18 cellular contexts compared by ENCODE assay signal in genomic region chr4:94826206-94826605, GRCh38.
DNase-seq lines count a peak whose midpoint lies in the region; TF ChIP-seq lines count a peak whose summit lies in the region.
"Had no signal": no experiment of that assay in that cellular context is flagged by ENCODE, and none has a peak within 500 bp of the region (broad histone marks: within the 10 kb centered on the region; RNA-seq: fewer than 3 reads in every experiment).

No MANE protein-coding gene starts in this region.

- no peaks in the 10 kb centered on the region; a peak in 1 of 7 replicates for H3K36me3 Mint-ChIP-seq in H9 (ENCODE audit: insufficient read depth in 1 of 3, low read depth in 3 of 3)
- H3K36me3 Mint-ChIP-seq: activated naive CD4-positive, alpha-beta T cell treated with anti-CD3 and anti-CD28 coated beads, Interleukin-2, amount 50 U/mL, for 72 hours had no signal

- H3K9ac ChIP-seq in H9 (ENCODE audit: extremely low read depth, insufficient read length, low read length) = no peak overlapping the region

- no peak overlapping the region for H2BK5ac ChIP-seq in H9 (ENCODE audit: insufficient read length, low read length)

- no peak overlapping the region for H2BK120ac ChIP-seq in H9 (ENCODE audit: low read depth, low read length, poor library complexity, severe bottlenecking)

- H4K91ac ChIP-seq in H9 (ENCODE audit: insufficient read length, low read depth, low read length) = no peak overlapping the region

- intact Hi-C loops in tibial artery (cut with DNase I; ENCODE audit: low total_unique reads) = no loop called here
- intact Hi-C loops in cardiac septum (cut with DNase I) = no loop called here

- no peaks in the 10 kb centered on the region for H3K9me3 ChIP-seq in BE2C
- H3K9me3 ChIP-seq in H9 (ENCODE audit: control insufficient read depth, low read depth, low read length) = no peaks in the 10 kb centered on the region
- H3K9me3 ChIP-seq in tibial artery = no peaks in the 10 kb centered on the region
- H3K9me3 ChIP-seq: spleen, upper lobe of right lung had no signal

- no peak overlapping the region for H2BK15ac ChIP-seq in H9 (ENCODE audit: low read depth, low read length)

- no peak overlapping the region for H2BK12ac ChIP-seq in H9 (ENCODE audit: insufficient read length, low read depth, low read length)

- no peak overlapping the region for H3K4me3 Mint-ChIP-seq in H9

- H3K23me2 ChIP-seq in H9 (ENCODE audit: insufficient read length, low read depth, low read length, poor library complexity, severe bottlenecking) = no peaks in the 10 kb centered on the region

- H4K5ac ChIP-seq in H9 (ENCODE audit: insufficient read length, low read depth, low read length) = no peak overlapping the region

- H2BK20ac ChIP-seq in H9 (ENCODE audit: low read depth, low read length, poor library complexity, severe bottlenecking) = no peak overlapping the region

- no peak overlapping the region for H3K27ac ChIP-seq in H9 (ENCODE audit: insufficient read length, low read depth, low read length)
- H3K27ac ChIP-seq in VCaP = peak overlapping the region; percentile 30
- H3K27ac ChIP-seq in tibial artery = no peak overlapping the region
- H3K27ac ChIP-seq: HL-60, spleen, upper lobe of right lung had no signal

- no peaks in the 10 kb centered on the region for H3K79me2 ChIP-seq in H9 (ENCODE audit: insufficient read depth, low read length)

- H3K27me3 ChIP-seq in BE2C = no peaks in the 10 kb centered on the region
- H3K27me3 ChIP-seq in H9 (ENCODE audit: insufficient read depth, low read length) = no peaks in the 10 kb centered on the region
- no peaks in the 10 kb centered on the region for H3K27me3 ChIP-seq in tibial artery
- H3K27me3 ChIP-seq: spleen had no signal

- peak overlapping the region in 2 of 3 experiments; percentile 2 to 90; a peak in 3 of 7 replicates for H3K27ac Mint-ChIP-seq in H9
- H3K27ac Mint-ChIP-seq: activated naive CD4-positive, alpha-beta T cell treated with anti-CD3 and anti-CD28 coated beads, Interleukin-2, amount 50 U/mL, for 72 hours had no signal

- H3K4ac ChIP-seq in H9 (ENCODE audit: low read depth, low read length) = no peak overlapping the region

- no peaks in the 10 kb centered on the region for H3K9me3 Mint-ChIP-seq in H9
- H3K9me3 Mint-ChIP-seq: activated naive CD4-positive, alpha-beta T cell treated with anti-CD3 and anti-CD28 coated beads, Interleukin-2, amount 50 U/mL, for 72 hours had no signal

- H2AFZ ChIP-seq in H9 (ENCODE audit: low read length) = no peak overlapping the region

- no peak for TF ChIP-seq CTCF in BE2C (IDR thresholded peaks at IDR 0.05; ENCODE audit: low read depth, low read length)
- TF ChIP-seq CTCF in H9 (conservative IDR thresholded peaks at IDR 0.05) = no peak
- no peak for TF ChIP-seq CTCF in VCaP (conservative IDR thresholded peaks at IDR 0.05)
- TF ChIP-seq CTCF in tibial artery (IDR thresholded peaks at IDR 0.05) = no peak

- DNase-seq in BE2C = peak; percentile 13
- DNase-seq in H9 = no peak
- DNase-seq in lung microvascular endothelial cell (ENCODE audit: low read depth in 2 of 2) = peak; percentile 2 to 77
- no peak for DNase-seq in hepatic stellate cell (ENCODE audit: low spot score)
- DNase-seq in NCI-H82 (lab: John Stamatoyannopoulos, UW) = no peak
- no peak for DNase-seq in tibial artery
- no peak for DNase-seq in cardiac septum (ENCODE audit: low spot score)
- DNase-seq: head of caudate nucleus; left ventricle myocardium superior; MM.1S; NCI-H146; spleen; stimulated activated CD4-positive, alpha-beta T cell treated with anti-CD3 and anti-CD28 coated beads, Interleukin-4, amount 100 ng/mL, for 4 hours; SW 1271; upper lobe of right lung had no signal

- no peaks in the 10 kb centered on the region for H3K79me1 ChIP-seq in H9 (ENCODE audit: insufficient read depth, low read depth, low read length, poor library complexity, severe bottlenecking)

- no peak overlapping the region for H4K8ac ChIP-seq in H9 (replicated peaks; ENCODE audit: insufficient read length, low read depth, low read length)

- H3K14ac ChIP-seq in H9 (ENCODE audit: insufficient read depth, low read length) = no peak overlapping the region

- H3K4me1 ChIP-seq in BE2C (peaks cover 19% of the 10 kb centered on the region), H9 (ENCODE audit: insufficient read depth, low read length) (no peaks in the 10 kb centered on the region), tibial artery (no peaks in the 10 kb centered on the region)
- H3K4me1 ChIP-seq: spleen, upper lobe of right lung had no signal

- H2AK5ac ChIP-seq in H9 (ENCODE audit: insufficient read length, low read length) = no peak overlapping the region

- no peaks in the 10 kb centered on the region for H3K27me3 Mint-ChIP-seq in H9 (ENCODE audit: low read depth)

- peaks cover 4 to 5% of the 10 kb centered on the region in 2 experiments for H3K4me1 Mint-ChIP-seq in H9

- no peaks in the 10 kb centered on the region for H3K36me3 ChIP-seq in BE2C
- H3K36me3 ChIP-seq in tibial artery = no peaks in the 10 kb centered on the region
- H3K36me3 ChIP-seq: spleen, upper lobe of right lung had no signal

- H3K4me3 ChIP-seq in BE2C (ENCODE audit: low read depth, low read length) = peak overlapping the region; percentile 30
- no peak overlapping the region for H3K4me3 ChIP-seq in tibial artery
- H3K4me3 ChIP-seq: spleen, upper lobe of right lung had no signal

- WGBS in H9 (ENCODE audit: extremely low coverage, insufficient read length, low lambda C conversion rate) = no CpG with 5 or more reads among the region's 5 CpGs

- no peak overlapping the region for H3K4me2 ChIP-seq in H9 (ENCODE audit: insufficient read depth, insufficient read length, low read length)

- H4K20me1 ChIP-seq in H9 (ENCODE audit: control insufficient read depth, insufficient read depth, insufficient read length) = peaks cover 3% of the 10 kb centered on the region

- no peak overlapping the region for H3K56ac ChIP-seq in H9 (ENCODE audit: insufficient read length, low read depth, low read length)

- no peak overlapping the region for H3K23ac ChIP-seq in H9 (ENCODE audit: insufficient read length, low read depth, low read length)

- no peak overlapping the region for H3K18ac ChIP-seq in H9 (ENCODE audit: insufficient read length, low read depth, low read length)

- H3T11ph ChIP-seq in H9 (ENCODE audit: low read length) = no peak overlapping the region

Comparison
In these comparisons a context has a peak if more than half of its experiments do, and no peak if none do; other contexts are left out.
1. DNase-seq: peak in BE2C (single experiment) and lung microvascular endothelial cell (2 of 2); none in H9 (single experiment), hepatic stellate cell (single experiment), NCI-H82 (single experiment), tibial artery (0 of 2) and cardiac septum (single experiment).